Comparison of ENCODE assay signal across 10 cellular contexts in genomic region chr16:89193021-89193575, GRCh38. TPM values are rescaled to one million over a fixed set of nuclear protein-coding genes. Genes with fewer than 3 reads are reported as not detected.
DNase-seq lines count a peak whose midpoint lies in the region; ATAC-seq, FAIRE-seq and TF ChIP-seq lines count a peak whose summit lies in the region.
"Had no signal": no experiment of that assay in that cellular context is flagged by ENCODE, and none has a peak within 500 bp of the region (broad histone marks: within the 10 kb centered on the region; RNA-seq: fewer than 3 reads in every experiment).

No MANE protein-coding gene starts in this region.

- H3K23ac ChIP-seq in H1 (ENCODE audit: insufficient read length): no peak overlapping the region

- H3K79me1 ChIP-seq in H1 (ENCODE audit: low read depth, low read length): no peaks in the 10 kb centered on the region

- FAIRE-seq in H1 (lab: Jason Lieb, UNC): no peak

- no peak overlapping the region for H3K27ac ChIP-seq in SK-N-SH (ENCODE audit: low read depth in 2 of 2, low read length in 1 of 2)
- no peak overlapping the region for H3K27ac ChIP-seq in H1 (ENCODE audit: low read depth, low read length)
- H3K27ac ChIP-seq in neural progenitor cell: no peak overlapping the region
- H3K27ac ChIP-seq: VCaP had no signal

- WGBS in SK-N-SH (ENCODE audit: low lambda C conversion rate): 5% methylated on average over 32 of the region's 34 CpGs
- WGBS in H1 (ENCODE audit: extremely low coverage in 1 of 2, insufficient coverage in 1 of 2, insufficient read length in 1 of 2, insufficient replicate concordance in 2 of 2, low coverage in 1 of 2, low lambda C conversion rate in 2 of 2, missing lambda C conversion rate in 1 of 2), 2 experiments: no CpG with 5 or more reads among the region's 34 CpGs

- no peak overlapping the region for H2BK12ac ChIP-seq in H1 (ENCODE audit: low read depth, low read length)

- no peak overlapping the region for H3K56ac ChIP-seq in H1 (replicated peaks; ENCODE audit: insufficient read length, low read depth, low read length)

- no peaks in the 10 kb centered on the region for H3K9me3 Mint-ChIP-seq in neural progenitor cell

- TF ChIP-seq CTCF in SK-N-SH (IDR thresholded peaks at IDR 0.05) (no peak), H1 (IDR thresholded peaks at IDR 0.05; ENCODE audit: control extremely low read depth in 1 of 3, insufficient read depth in 1 of 3, low read depth in 1 of 3, low read length in 3 of 3) (no peak), neural progenitor cell (IDR thresholded peaks at IDR 0.05) (no peak)

- H3K4me2 ChIP-seq in SK-N-SH (peak overlapping the region; percentile 52; the same call in 1 of the 2 replicates), H1 (ENCODE audit: insufficient read depth in 1 of 2, low read depth in 2 of 2, low read length in 2 of 2) (peak overlapping the region; percentile 56 to 70), neural progenitor cell (no peak overlapping the region)

- H3K79me2 ChIP-seq in SK-N-SH (ENCODE audit: insufficient read depth): no peaks in the 10 kb centered on the region
- H3K79me2 ChIP-seq in H1 (ENCODE audit: control insufficient read depth in 1 of 2, insufficient read depth in 2 of 2, low read length in 2 of 2): no peaks in the 10 kb centered on the region
- no peaks in the 10 kb centered on the region for H3K79me2 ChIP-seq in neural progenitor cell (ENCODE audit: low read depth)

- POLR2A ChIA-PET in SK-N-SH (lab: Yijun Ruan, JAX) (interaction anchor here (0.6 kb wide), 1 partner anchor 192 kb away, joined by 8 read pairs; no protein-coding TSS in a partner anchor), H1 (lab: Charles Lee; ENCODE audit: partially characterized antibody) (interaction anchor here (1.0 kb wide), 1 partner anchor 24 kb away, joined by 3 read pairs; the partner anchor contains the start of gene ZNF778)

- H4K20me1 ChIP-seq in SK-N-SH (ENCODE audit: insufficient read depth): no peaks in the 10 kb centered on the region
- peaks cover 2 to 6% of the 10 kb centered on the region in 2 experiments for H4K20me1 ChIP-seq in H1 (replicated peaks in 1 of 2; ENCODE audit: control insufficient read depth in 1 of 2, insufficient read depth in 2 of 2, low read length in 2 of 2)
- no peaks in the 10 kb centered on the region for H4K20me1 ChIP-seq in neural progenitor cell (ENCODE audit: low read depth)

- peaks cover 0 to 15% of the 10 kb centered on the region in 2 experiments; a peak in 1 of 4 replicates for H3K4me1 ChIP-seq in SK-N-SH (ENCODE audit: control insufficient read depth in 1 of 2, insufficient read depth in 2 of 2, low read depth in 1 of 2, low read length in 1 of 2)
- H3K4me1 ChIP-seq in H1 (replicated peaks in 1 of 4; ENCODE audit: control insufficient read depth in 3 of 4, insufficient read depth in 4 of 4, low read length in 3 of 4): no peaks in the 10 kb centered on the region; a peak in 2 of 7 replicates
- no peaks in the 10 kb centered on the region for H3K4me1 ChIP-seq in neural progenitor cell

- DNase-seq in stimulated activated CD4-positive, alpha-beta T cell treated with anti-CD3 and anti-CD28 coated beads, Interleukin-12 subunit alpha, Interleukin-12 subunit beta, amount 100 ng/mL, for 48 hours (ENCODE audit: low read depth in 2 of 3, low spot score in 1 of 3): peak in 2 of 3 donors; percentile 65 to 72
- DNase-seq in stimulated activated CD4-positive, alpha-beta T cell treated with anti-CD3 and anti-CD28 coated beads, Interleukin-4, amount 100 ng/mL, for 1 hour: no peak
- peak; percentile 87 for DNase-seq in SK-N-SH
- DNase-seq in H1 (ENCODE audit: low read depth in 1 of 2, low spot score in 2 of 2): peak; percentile 84 to 90
- DNase-seq in neural progenitor cell (ENCODE audit: low spot score): peak; percentile 63
- DNase-seq in NCI-H1105 (lab: John Stamatoyannopoulos, UW): no peak

- H2BK20ac ChIP-seq in H1 (ENCODE audit: low read length): no peak overlapping the region

- no peak overlapping the region for H3K4ac ChIP-seq in H1 (replicated peaks; ENCODE audit: insufficient read length, low read depth, low read length)

- no peak for TF ChIP-seq RAD21 in SK-N-SH (IDR thresholded peaks at IDR 0.05; ENCODE audit: low read length)
- no peak for TF ChIP-seq RAD21 in H1 (IDR thresholded peaks at IDR 0.05 in 1 of 2, conservative IDR thresholded peaks at IDR 0.05 in 1 of 2; ENCODE audit: low read depth in 2 of 2, low read length in 2 of 2)

- H3F3A ChIP-seq in SK-N-SH (replicated peaks; ENCODE audit: insufficient read depth): peaks cover 3% of the 10 kb centered on the region
- peaks cover 11% of the 10 kb centered on the region for H3F3A ChIP-seq in neural progenitor cell (ENCODE audit: low read depth)

- H3K36me3 ChIP-seq in SK-N-SH (replicated peaks in 1 of 2; ENCODE audit: control insufficient read depth in 1 of 2, insufficient read depth in 2 of 2, low read length in 1 of 2): no peaks in the 10 kb centered on the region
- no peaks in the 10 kb centered on the region for H3K36me3 ChIP-seq in H1 (ENCODE audit: control insufficient read depth in 2 of 4, insufficient read depth in 4 of 4, low read length in 3 of 4)
- H3K36me3 ChIP-seq in neural progenitor cell: no peaks in the 10 kb centered on the region

- H2AFZ ChIP-seq in SK-N-SH (ENCODE audit: low read depth) (no peak overlapping the region), H1 (ENCODE audit: low read length) (no peak overlapping the region; the same call in 1 of the 2 replicates), neural progenitor cell (replicated peaks) (no peak overlapping the region)

- ATAC-seq in HG03039 (IDR thresholded peaks at IDR 0.05; ENCODE audit: unreplicated experiment) (no peak), GM19463 (IDR thresholded peaks at IDR 0.05; ENCODE audit: unreplicated experiment) (no peak)

- no peak for TF ChIP-seq EP300 in SK-N-SH (IDR thresholded peaks at IDR 0.05; ENCODE audit: borderline replicate concordance in 1 of 2, low read depth in 1 of 2, low read length in 1 of 2)
- no peak for TF ChIP-seq EP300 in H1 (IDR thresholded peaks at IDR 0.05; ENCODE audit: borderline replicate concordance in 1 of 2, low read depth in 2 of 2, low read length in 2 of 2)

- H2AK5ac ChIP-seq in H1 (ENCODE audit: low read depth, low read length): no peak overlapping the region

- H3K14ac ChIP-seq in H1 (ENCODE audit: insufficient read length): no peak overlapping the region

- TF ChIP-seq POLR2A in H1 (IDR thresholded peaks at IDR 0.05; ENCODE audit: control extremely low read depth in 1 of 2, low read depth in 2 of 2, low read length in 2 of 2): no peak

- no peak overlapping the region for H3K4me3 Mint-ChIP-seq in neural progenitor cell

- no peak overlapping the region for H2BK120ac ChIP-seq in H1 (replicated peaks; ENCODE audit: low read depth, low read length)

- no peak overlapping the region for H3K9ac ChIP-seq in SK-N-SH
- no peak overlapping the region for H3K9ac ChIP-seq in H1 (replicated peaks in 1 of 4; ENCODE audit: extremely low read depth in 1 of 4, low read depth in 3 of 4, low read length in 3 of 4)
- no peak overlapping the region for H3K9ac ChIP-seq in neural progenitor cell

- no peaks in the 10 kb centered on the region for H3K4me1 Mint-ChIP-seq in neural progenitor cell

- no peak overlapping the region for H3K27ac Mint-ChIP-seq in neural progenitor cell

- H3K4me3 ChIP-seq in SK-N-SH (ENCODE audit: low read depth in 2 of 2, low read length in 1 of 2) (peak overlapping the region in 1 of 2 experiments; percentile 19; a peak in 1 of 4 replicates), H1 (ENCODE audit: extremely low read depth in 1 of 4, insufficient read depth in 2 of 4, low read depth in 3 of 4, low read length in 4 of 4) (peak overlapping the region in 1 of 4 experiments; percentile 56; a peak in 2 of 8 replicates), neural progenitor cell (no peak overlapping the region)

- no peak overlapping the region for H4K91ac ChIP-seq in H1 (replicated peaks; ENCODE audit: insufficient read length, low read length)

- peaks cover 6% of the 10 kb centered on the region; the same call in 1 of the 2 replicates for H3K23me2 ChIP-seq in H1 (ENCODE audit: low read depth, low read length)

- H3K27me3 Mint-ChIP-seq in neural progenitor cell (ENCODE audit: insufficient read depth, low read depth): peaks cover 27% of the 10 kb centered on the region

- H4K5ac ChIP-seq in H1 (ENCODE audit: insufficient read length, low read depth, low read length): no peak overlapping the region

- H2BK15ac ChIP-seq in H1 (ENCODE audit: low read length): no peak overlapping the region

- CTCF ChIA-PET in SK-N-SH (lab: Yijun Ruan, JAX) (interaction anchor here (1.3 kb wide), 1 partner anchor 18 kb away, joined by 3 read pairs; no protein-coding TSS in a partner anchor), H1 (lab: Charles Lee; ENCODE audit: partially characterized antibody) (interaction anchor here (1.0 kb wide), 1 partner anchor 26 kb away, joined by 5 read pairs; no protein-coding TSS in a partner anchor)

- H3K36me3 Mint-ChIP-seq in neural progenitor cell: no peaks in the 10 kb centered on the region

- no peaks in the 10 kb centered on the region for H3K9me2 ChIP-seq in SK-N-SH

- H3K27me3 ChIP-seq in SK-N-SH (ENCODE audit: insufficient read depth) (peaks cover 8% of the 10 kb centered on the region; the same call in 1 of the 2 replicates), H1 (replicated peaks in 1 of 4; ENCODE audit: control insufficient read depth in 3 of 4, extremely low read depth in 1 of 4, insufficient read depth in 3 of 4, low read length in 3 of 4) (peaks cover 0 to 9% (median 6%) of the 10 kb centered on the region in 4 experiments; a peak in 6 of 7 replicates), neural progenitor cell (peaks cover 74% of the 10 kb centered on the region)

- H2BK5ac ChIP-seq in H1 (ENCODE audit: low read depth, low read length): no peak overlapping the region; the same call in 1 of the 2 replicates

- no peak overlapping the region for H3K18ac ChIP-seq in H1 (ENCODE audit: extremely low read depth, low read length)

- H3K9me3 ChIP-seq in SK-N-SH (no peaks in the 10 kb centered on the region), H1 (ENCODE audit: insufficient read depth in 2 of 2, low read depth in 1 of 2, low read length in 1 of 2) (no peaks in the 10 kb centered on the region; a peak in 1 of 4 replicates), neural progenitor cell (ENCODE audit: low read depth) (no peaks in the 10 kb centered on the region)

- no peak overlapping the region for H4K8ac ChIP-seq in H1 (ENCODE audit: extremely low read depth, insufficient read depth, low read length)

RNA-seq across cellular contexts. Expression of gene SLC22A31, which starts 7.2 kb away (rescaled TPM):
- polyA plus RNA-seq in SK-N-SH (2012; rRNA removed): 0.07 and 0.16 TPM in 2 replicates
- 0.04 TPM in 1 of 2 replicates, not detected in the other for polyA plus RNA-seq in SK-N-SH (2012; cell fraction: cytosol; rRNA removed)
- polyA plus RNA-seq in SK-N-SH (2012; cell fraction: nucleus; rRNA removed): 1.5 and 2.3 TPM in 2 replicates
- 10.6 and 11.1 TPM in 2 replicates for total RNA-seq in H1 (2021; fragmentation: NEBNext Ultra II Directional; extraction: Animal tissue kit (Norgen Biotek cat#: 25700))
- 7.7 and 7.9 TPM in 2 replicates for polyA plus RNA-seq in H1 (2011; rRNA removed)
- polyA plus RNA-seq in H1 (2011; cell fraction: cytosol; rRNA removed): 6.7 TPM
- polyA plus RNA-seq in H1 (2011; cell fraction: nucleus; rRNA removed): 50.6 TPM
- 5.9 to 13.0 TPM (median 10.2 TPM) in 4 replicates for polyA plus RNA-seq in H1 (2012, experiment 1 of 2)
- 5.9 TPM for polyA plus RNA-seq in H1 (2012, experiment 2 of 2)
- 7.2 TPM for polyA plus RNA-seq in H1 (2013, experiment 1 of 2)
- 7.0 TPM for polyA plus RNA-seq in H1 (2013, experiment 2 of 2)
- polyA minus RNA-seq in H1 (2011; rRNA and poly(A)+ RNA removed): 1.2 and 2.6 TPM in 2 replicates
- polyA minus RNA-seq in H1 (2011; cell fraction: cytosol; rRNA and poly(A)+ RNA removed): 3.0 TPM
- 10.6 TPM for polyA minus RNA-seq in H1 (2011; cell fraction: nucleus; rRNA and poly(A)+ RNA removed)
- 0.87 TPM in 1 of 2 replicates, not detected in the other for total RNA-seq in neural progenitor cell (ENCODE audit: low replicate concordance)
- total RNA-seq: lung microvascular endothelial cell had no signal

RNA-seq across cellular contexts. Expression of gene CDH15, which starts 21.6 kb away (rescaled TPM):
- polyA plus RNA-seq in SK-N-SH (2012; rRNA removed) (0.03 and 0.08 TPM in 2 replicates), H1 (2011; rRNA removed) (0.50 and 0.60 TPM in 2 replicates)
- polyA plus RNA-seq in SK-N-SH (2012; cell fraction: cytosol; rRNA removed): 0.03 and 0.04 TPM in 2 replicates
- polyA plus RNA-seq in SK-N-SH (2012; cell fraction: nucleus; rRNA removed): 0.07 and 0.23 TPM in 2 replicates
- total RNA-seq in H1 (2021; fragmentation: NEBNext Ultra II Directional; extraction: Animal tissue kit (Norgen Biotek cat#: 25700)): 0.65 and 0.82 TPM in 2 replicates
- polyA plus RNA-seq in H1 (2011; cell fraction: cytosol; rRNA removed): 0.59 TPM
- 1.0 TPM for polyA plus RNA-seq in H1 (2011; cell fraction: nucleus; rRNA removed)
- 0.33 to 0.53 TPM (median 0.35 TPM) in 4 replicates for polyA plus RNA-seq in H1 (2012, experiment 1 of 2)
- polyA plus RNA-seq in H1 (2012, experiment 2 of 2): 0.35 TPM
- polyA plus RNA-seq in H1 (2013, experiment 1 of 2): 0.65 TPM
- 0.57 TPM for polyA plus RNA-seq in H1 (2013, experiment 2 of 2)
- polyA minus RNA-seq in H1 (2011; rRNA and poly(A)+ RNA removed): 0.07 TPM in 1 of 2 replicates, not detected in the other
- 0.73 TPM for polyA minus RNA-seq in H1 (2011; cell fraction: cytosol; rRNA and poly(A)+ RNA removed)
- 0.60 TPM for polyA minus RNA-seq in H1 (2011; cell fraction: nucleus; rRNA and poly(A)+ RNA removed)
- not detected in 2 replicates for total RNA-seq in neural progenitor cell (ENCODE audit: low replicate concordance)

RNA-seq across cellular contexts. Expression of gene ZNF778, which starts 24.4 kb away (rescaled TPM):
- polyA plus RNA-seq in SK-N-SH (2012; rRNA removed): 6.2 and 10.8 TPM in 2 replicates
- 3.4 and 4.1 TPM in 2 replicates for polyA plus RNA-seq in SK-N-SH (2012; cell fraction: cytosol; rRNA removed)
- polyA plus RNA-seq in SK-N-SH (2012; cell fraction: nucleus; rRNA removed): 8.1 and 10.9 TPM in 2 replicates
- 19.8 and 21.9 TPM in 2 replicates for total RNA-seq in H1 (2021; fragmentation: NEBNext Ultra II Directional; extraction: Animal tissue kit (Norgen Biotek cat#: 25700))
- 8.6 and 9.5 TPM in 2 replicates for polyA plus RNA-seq in H1 (2011; rRNA removed)
- polyA plus RNA-seq in H1 (2011; cell fraction: cytosol; rRNA removed): 8.3 TPM
- 11.0 TPM for polyA plus RNA-seq in H1 (2011; cell fraction: nucleus; rRNA removed)
- polyA plus RNA-seq in H1 (2012, experiment 1 of 2): 8.9 to 11.6 TPM (median 10.6 TPM) in 4 replicates
- 0.62 TPM for polyA plus RNA-seq in H1 (2012, experiment 2 of 2)
- 11.3 TPM for polyA plus RNA-seq in H1 (2013, experiment 1 of 2)
- 10.3 TPM for polyA plus RNA-seq in H1 (2013, experiment 2 of 2)
- polyA minus RNA-seq in H1 (2011; rRNA and poly(A)+ RNA removed): 30.1 and 31.7 TPM in 2 replicates
- polyA minus RNA-seq in H1 (2011; cell fraction: cytosol; rRNA and poly(A)+ RNA removed): 26.0 TPM
- polyA minus RNA-seq in H1 (2011; cell fraction: nucleus; rRNA and poly(A)+ RNA removed): 19.5 TPM
- total RNA-seq in neural progenitor cell (ENCODE audit: low replicate concordance): 21.5 and 26.1 TPM in 2 replicates

Comparison
In these comparisons a context has a peak if more than half of its experiments do, and no peak if none do; other contexts are left out.
1. DNase-seq: peak in stimulated activated CD4-positive, alpha-beta T cell treated with anti-CD3 and anti-CD28 coated beads, Interleukin-12 subunit alpha, Interleukin-12 subunit beta, amount 100 ng/mL, for 48 hours (2 of 3), SK-N-SH (single experiment), H1 (2 of 2) and neural progenitor cell (single experiment); none in stimulated activated CD4-positive, alpha-beta T cell treated with anti-CD3 and anti-CD28 coated beads, Interleukin-4, amount 100 ng/mL, for 1 hour (single experiment) and NCI-H1105 (single experiment).